Comparison of ENCODE assay signal across 1 cellular context in the genomic region with DNA sequence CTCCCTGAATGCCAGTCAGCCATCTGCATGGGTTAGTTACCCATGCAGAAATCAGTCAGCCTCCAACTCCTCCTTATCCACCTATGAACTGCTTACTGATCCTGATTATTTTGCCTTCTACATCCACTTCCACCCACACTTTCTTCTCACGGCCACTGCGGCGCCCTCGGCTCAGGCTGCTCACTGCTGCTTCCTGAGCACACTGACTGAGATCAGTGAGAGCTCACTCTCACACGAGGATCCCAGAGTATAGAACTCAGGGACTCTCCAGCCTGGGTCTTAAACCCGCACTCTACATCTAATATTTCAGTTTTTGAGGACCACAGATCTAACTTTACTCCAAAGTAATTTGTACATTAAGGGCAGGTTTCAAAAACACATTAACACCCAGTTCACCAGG.
TF ChIP-seq lines count a peak whose summit lies in the region.

No MANE protein-coding gene starts in this region.

TF ChIP-seq in SK-N-SH, 30 proteins besides CTCF, POLR2A, EP300 and RAD21 (continued from another document):
- TF ChIP-seq ZBTB33 (IDR thresholded peaks at IDR 0.05; ENCODE audit: borderline replicate concordance, low read depth), result no peak
- no peak for TF ChIP-seq MXI1 (IDR thresholded peaks at IDR 0.05; ENCODE audit: low read depth, low read length)
- TF ChIP-seq SMC3 (IDR thresholded peaks at IDR 0.05; ENCODE audit: low read depth, low read length), result no peak
- TF ChIP-seq TCF12 (IDR thresholded peaks at IDR 0.05), result no peak
- TF ChIP-seq NRF1 (IDR thresholded peaks at IDR 0.05; ENCODE audit: low read depth, low read length), result no peak
